In genomic region chr4:110516106-110516922, GRCh38 we compare ENCODE assay signal across 8 cellular contexts. TPM values are rescaled to one million over a fixed set of nuclear protein-coding genes. Genes with fewer than 3 reads are reported as not detected.
A peak's percentile ranks its signal among the peaks of the same experiment; 100 is the strongest.
DNase-seq lines count a peak whose midpoint lies in the region; ATAC-seq and TF ChIP-seq lines count a peak whose summit lies in the region.

No MANE protein-coding gene starts in this region.

- no peaks in the 10 kb centered on the region for H3K9me3 ChIP-seq in prostate gland
- no peaks in the 10 kb centered on the region for H3K9me3 ChIP-seq in upper lobe of left lung

- H3K27me3 ChIP-seq in prostate gland (replicated peaks; ENCODE audit: insufficient read depth): no peaks in the 10 kb centered on the region
- no peaks in the 10 kb centered on the region for H3K27me3 ChIP-seq in upper lobe of left lung

- peak overlapping the region; percentile 44 to 49 for H3K27ac ChIP-seq in prostate gland
- H3K27ac ChIP-seq in upper lobe of left lung: peak overlapping the region; percentile 36 to 76 (median 42)

- no peaks in the 10 kb centered on the region for H3K9me3 Mint-ChIP-seq in activated naive CD4-positive, alpha-beta T cell treated with anti-CD3 and anti-CD28 coated beads, Interleukin-2, amount 10 ng/mL, durations not matched to agents 7 days and 5 days
- H3K9me3 Mint-ChIP-seq in glutamatergic neuron (ENCODE audit: unreplicated experiment): no peaks in the 10 kb centered on the region

- TF ChIP-seq POLR2A in prostate gland (IDR thresholded peaks at IDR 0.05) (no peak), upper lobe of left lung (IDR thresholded peaks at IDR 0.05) (no peak)

- H3K27ac Mint-ChIP-seq in activated naive CD4-positive, alpha-beta T cell treated with anti-CD3 and anti-CD28 coated beads, Interleukin-2, amount 10 ng/mL, durations not matched to agents 7 days and 5 days: no peak overlapping the region
- no peak overlapping the region for H3K27ac Mint-ChIP-seq in glutamatergic neuron (ENCODE audit: unreplicated experiment)

- intact Hi-C loops in prostate gland (cut with DNase I): no loop called here

- peak overlapping the region; percentile 93 for H3K4me3 Mint-ChIP-seq in activated naive CD4-positive, alpha-beta T cell treated with anti-CD3 and anti-CD28 coated beads, Interleukin-2, amount 10 ng/mL, durations not matched to agents 7 days and 5 days
- no peak overlapping the region for H3K4me3 Mint-ChIP-seq in glutamatergic neuron (ENCODE audit: unreplicated experiment)

- peak; percentile 89 for DNase-seq in DMS53 treated with DMSO at 0.1 percent for 48 hours (lab: John Stamatoyannopoulos, UW; ENCODE audit: unreplicated experiment)
- DNase-seq in Jurkat, Clone E6-1 (ENCODE audit: low read depth, low spot score): peak; percentile 65
- peak; percentile 84 for DNase-seq in SK-MEL-5 (ENCODE audit: low read depth, low spot score)
- peak; percentile 81 for DNase-seq in activated naive CD4-positive, alpha-beta T cell treated with anti-CD3 and anti-CD28 coated beads, Interleukin-2, amount 10 ng/mL, durations not matched to agents 7 days and 5 days
- DNase-seq in glutamatergic neuron: peak; percentile 81
- DNase-seq in prostate gland (ENCODE audit: low spot score): peak; percentile 82
- DNase-seq in upper lobe of left lung: peak in 1 of 2 donors; percentile 83

- TF ChIP-seq EP300 in upper lobe of left lung (IDR thresholded peaks at IDR 0.05): no peak

- no peaks in the 10 kb centered on the region for H3K36me3 Mint-ChIP-seq in activated naive CD4-positive, alpha-beta T cell treated with anti-CD3 and anti-CD28 coated beads, Interleukin-2, amount 10 ng/mL, durations not matched to agents 7 days and 5 days
- H3K36me3 Mint-ChIP-seq in glutamatergic neuron (ENCODE audit: unreplicated experiment): no peaks in the 10 kb centered on the region

- in situ Hi-C loops in SK-MEL-5 (cut with HindIII; ENCODE audit: low pct_unique_long_range_greater_than_20kb, low sequenced_read_pairs): no loop called here

- H3K4me3 ChIP-seq in Jurkat, Clone E6-1 (ENCODE audit: low read length): peak overlapping the region; percentile 66
- peak overlapping the region; percentile 26 to 34 for H3K4me3 ChIP-seq in prostate gland
- H3K4me3 ChIP-seq in upper lobe of left lung: peak overlapping the region in 3 of 4 donors; percentile 44 to 61 (median 53)

- H3K27me3 Mint-ChIP-seq in activated naive CD4-positive, alpha-beta T cell treated with anti-CD3 and anti-CD28 coated beads, Interleukin-2, amount 10 ng/mL, durations not matched to agents 7 days and 5 days: no peaks in the 10 kb centered on the region
- no peaks in the 10 kb centered on the region for H3K27me3 Mint-ChIP-seq in glutamatergic neuron (ENCODE audit: unreplicated experiment)

- H3K36me3 ChIP-seq in prostate gland (no peaks in the 10 kb centered on the region), upper lobe of left lung (no peaks in the 10 kb centered on the region)

- peaks cover 13% of the 10 kb centered on the region for H3K4me1 Mint-ChIP-seq in activated naive CD4-positive, alpha-beta T cell treated with anti-CD3 and anti-CD28 coated beads, Interleukin-2, amount 10 ng/mL, durations not matched to agents 7 days and 5 days
- H3K4me1 Mint-ChIP-seq in glutamatergic neuron (ENCODE audit: low read depth, unreplicated experiment): no peaks in the 10 kb centered on the region

- CTCF ChIA-PET in activated naive CD4-positive, alpha-beta T cell treated with anti-CD3 and anti-CD28 coated beads, Interleukin-2, amount 10 ng/mL, durations not matched to agents 7 days and 5 days (lab: Charles Lee): interaction anchor here (0.7 to 17.1 kb wide), 13 partner anchors 9 to 514 kb away, joined by 3 to 486 read pairs (median 4); no protein-coding TSS in a partner anchor

- 14% methylated on average over 8 of the region's 8 CpGs for WGBS in prostate gland
- WGBS in upper lobe of left lung, 2 donors: 13% methylated on average over 8 of the region's 8 CpGs

- TF ChIP-seq CTCF in glutamatergic neuron (IDR thresholded peaks at IDR 0.05; ENCODE audit: partially characterized antibody, unreplicated experiment) (peak; percentile 88), prostate gland (IDR thresholded peaks at IDR 0.05) (peak; percentile 47 to 77 (median 76)), upper lobe of left lung (IDR thresholded peaks at IDR 0.05) (peak; percentile 49 to 75 (median 68))

- H3K4me1 ChIP-seq in prostate gland (replicated peaks) (no peaks in the 10 kb centered on the region), upper lobe of left lung (peaks cover 0 to 12% (median 0%) of the 10 kb centered on the region in 4 donors)

- ATAC-seq in GM21526 (IDR thresholded peaks at IDR 0.05; ENCODE audit: low FRiP score, unreplicated experiment): peak; percentile 92
- peak; percentile 88 to 92 for ATAC-seq in upper lobe of left lung (ENCODE audit: low FRiP score in 2 of 2)

RNA-seq across cellular contexts. Expression of gene ENPEP, which starts 40.4 kb away (rescaled TPM):
- 0.52 TPM for polyA plus RNA-seq in Jurkat, Clone E6-1 (2012; ENCODE audit: insufficient read depth, insufficient read length)
- total RNA-seq in SK-MEL-5 (2014; rRNA removed; shearing (Covaris generic)): not detected in 2 replicates
- not detected in 2 replicates for polyA plus RNA-seq in SK-MEL-5 (2015; cell fraction: cytosol; rRNA removed)
- not detected in 2 replicates for polyA plus RNA-seq in SK-MEL-5 (2015; cell fraction: nucleus; rRNA removed)
- 2.4 TPM for total RNA-seq in glutamatergic neuron (ENCODE audit: unreplicated experiment)
- total RNA-seq in prostate gland: 1 to 10 TPM; 1.3 to 1.8 TPM
- 10 to 100 TPM in 2 of 6 donors, 1 to 10 TPM in 3, under 1 TPM in 1; 0.49 to 10.6 (median 6.1) TPM for total RNA-seq in upper lobe of left lung
